Comparison of ENCODE assay signal across 15 cellular contexts in the genomic region with DNA sequence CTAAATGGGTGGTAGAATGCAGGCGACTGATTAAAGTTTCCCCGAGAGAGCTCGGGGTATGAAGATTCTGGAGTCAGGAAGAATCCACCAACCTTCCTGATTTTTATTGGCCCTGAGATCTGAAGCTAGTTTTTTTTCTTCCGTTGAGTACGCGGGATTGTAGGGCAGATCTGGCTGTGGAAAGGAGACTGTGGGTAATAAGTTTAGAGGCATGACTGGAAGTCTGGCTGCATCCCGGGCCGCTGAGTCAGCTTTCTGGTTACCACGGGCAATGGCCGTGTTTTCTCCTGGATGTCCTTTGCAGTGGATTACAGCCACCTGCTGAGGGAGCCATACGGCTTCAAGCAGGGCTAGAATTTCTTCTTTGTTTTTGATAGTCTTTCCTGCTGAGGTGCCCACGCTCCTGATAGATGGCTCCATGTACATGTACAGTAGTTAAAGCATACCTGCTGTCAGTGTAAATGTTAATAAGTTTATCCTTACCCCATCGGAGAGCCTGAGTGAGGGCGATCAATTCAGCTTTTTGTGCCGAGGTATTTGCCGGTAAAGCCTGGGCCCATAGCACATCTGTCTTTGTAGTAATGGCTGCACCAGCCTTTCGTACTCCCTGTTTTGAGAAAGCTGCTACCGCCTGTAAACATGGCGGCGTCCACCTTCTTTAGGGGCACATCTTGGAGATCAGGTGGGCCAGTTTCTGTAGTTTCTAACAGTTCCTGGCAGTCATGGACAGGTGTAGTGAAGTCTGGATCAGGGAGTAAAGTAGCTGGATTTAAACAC.
DNase-seq lines count a peak whose midpoint lies in the region; ATAC-seq, FAIRE-seq and TF ChIP-seq lines count a peak whose summit lies in the region.
"Had no signal": no experiment of that assay in that cellular context is flagged by ENCODE, and none has a peak within 500 bp of the region (broad histone marks: within the 10 kb centered on the region; RNA-seq: fewer than 3 reads in every experiment).

No MANE protein-coding gene starts in this region.

- H3K79me1 ChIP-seq in H1 (ENCODE audit: low read depth, low read length) (no peaks in the 10 kb centered on the region), trophoblast cell (ENCODE audit: low read length) (no peaks in the 10 kb centered on the region)

- no peak overlapping the region for H2BK20ac ChIP-seq in H1 (ENCODE audit: low read length)

- peaks cover 3% of the 10 kb centered on the region for H3K23me2 ChIP-seq in H1 (ENCODE audit: low read depth, low read length)

- H2AFZ ChIP-seq in OCI-LY7 (ENCODE audit: low read length) = 0 out of 2 replicates have a peak overlapping the region, but pooled peaks have one; percentile 11
- H2AFZ ChIP-seq in H1 (ENCODE audit: low read length) = no peak overlapping the region
- H2AFZ ChIP-seq in trophoblast cell (ENCODE audit: insufficient read depth, low read length, poor library complexity) = no peak overlapping the region

- H3K27me3 ChIP-seq in H1 (replicated peaks in 1 of 4; ENCODE audit: control insufficient read depth in 3 of 4, extremely low read depth in 1 of 4, insufficient read depth in 3 of 4, low read length in 3 of 4) (peaks cover 87 to 100% (median 99%) of the 10 kb centered on the region in 4 experiments), trophoblast cell (ENCODE audit: insufficient read depth, low read length) (peaks cover 94% of the 10 kb centered on the region), vagina (no peaks in the 10 kb centered on the region)

- peak; percentile 44 for TF ChIP-seq CTCF in OCI-LY7 (conservative IDR thresholded peaks at IDR 0.05; ENCODE audit: low read length)
- no peak for TF ChIP-seq CTCF in H1 (IDR thresholded peaks at IDR 0.05; ENCODE audit: control extremely low read depth in 1 of 3, insufficient read depth in 1 of 3, low read depth in 1 of 3, low read length in 3 of 3)
- TF ChIP-seq CTCF in vagina (IDR thresholded peaks at IDR 0.05) = no peak
- no peak for TF ChIP-seq CTCF in natural killer cell (IDR thresholded peaks at IDR 0.05)

- POLR2A ChIA-PET in OCI-LY7 (lab: Charles Lee) = interaction anchor here (0.6 to 1.0 kb wide), 2 partner anchors 23 to 203 kb away, joined by 3 read pairs; no protein-coding TSS in a partner anchor
- POLR2A ChIA-PET in H1 (lab: Charles Lee; ENCODE audit: partially characterized antibody) = interaction anchor here (0.7 to 1.4 kb wide), 3 partner anchors 10 to 95 kb away, joined by 3 to 4 read pairs (median 3); no protein-coding TSS in a partner anchor

- H4K20me1 ChIP-seq in OCI-LY7 (ENCODE audit: insufficient read depth, low read length) (no peaks in the 10 kb centered on the region), H1 (replicated peaks in 1 of 2; ENCODE audit: control insufficient read depth in 1 of 2, insufficient read depth in 2 of 2, low read length in 2 of 2) (peaks cover 15 to 16% of the 10 kb centered on the region in 2 experiments)

- H3K9me2 ChIP-seq in OCI-LY7 (ENCODE audit: insufficient read depth, low read length) = no peaks in the 10 kb centered on the region

- H3K4me3 Mint-ChIP-seq in natural killer cell = no peak overlapping the region
- H3K4me3 Mint-ChIP-seq: activated T-cell treated with anti-CD3 and anti-CD28 coated beads, Interleukin-2, amount 50 U/mL, for 4 hours; effector memory CD8-positive, alpha-beta T cell had no signal

- H3K4me1 ChIP-seq in OCI-LY7 (ENCODE audit: insufficient read depth, low read length, poor library complexity, severe bottlenecking) = no peaks in the 10 kb centered on the region
- peaks cover 13 to 51% (median 39%) of the 10 kb centered on the region in 4 experiments for H3K4me1 ChIP-seq in H1 (replicated peaks in 1 of 4; ENCODE audit: control insufficient read depth in 3 of 4, insufficient read depth in 4 of 4, low read length in 3 of 4)
- peaks cover 8 to 12% of the 10 kb centered on the region in 2 experiments for H3K4me1 ChIP-seq in trophoblast cell (ENCODE audit: control insufficient read depth in 1 of 2, insufficient read depth in 2 of 2, low read length in 2 of 2)
- H3K4me1 ChIP-seq in vagina = no peaks in the 10 kb centered on the region

- in situ Hi-C loops in KBM-7 (cut with MboI; ENCODE audit: low pct_unique_long_range_greater_than_20kb, low sequenced_read_pairs) = no loop called here

- DNase-seq in DMS 273 (lab: John Stamatoyannopoulos, UW; ENCODE audit: unreplicated experiment) (peak; percentile 70), DMS 273 treated with DMSO at 0.1 percent for 48 hours (lab: John Stamatoyannopoulos, UW) (no peak), OCI-LY7 (ENCODE audit: low spot score) (no peak), H1 (ENCODE audit: low read depth in 1 of 2, low spot score in 2 of 2) (no peak), trophoblast cell (peak; percentile 81 to 87), KBM-7 (no peak), vagina (ENCODE audit: extremely low spot score in 2 of 2) (no peak), natural killer cell (no peak)
- DNase-seq: 8988T; activated T-cell treated with anti-CD3 and anti-CD28 coated beads, Interleukin-2, amount 50 U/mL, for 4 hours; effector memory CD8-positive, alpha-beta T cell; naive B cell; Right ventricle myocardium superior had no signal

- no peak overlapping the region for H3K4me2 ChIP-seq in OCI-LY7 (ENCODE audit: low read length)
- H3K4me2 ChIP-seq in H1 (ENCODE audit: insufficient read depth in 1 of 2, low read depth in 2 of 2, low read length in 2 of 2) = peak overlapping the region; percentile 57 to 69
- H3K4me2 ChIP-seq in trophoblast cell (ENCODE audit: low read length) = no peak overlapping the region
- H3K4me2 ChIP-seq: KMS-11 had no signal

- 1% methylated on average over 20 of the region's 20 CpGs; no CpG with 5 or more reads in 1 of the 2 experiments for WGBS in H1 (ENCODE audit: extremely low coverage in 1 of 2, insufficient coverage in 1 of 2, insufficient read length in 1 of 2, insufficient replicate concordance in 2 of 2, low coverage in 1 of 2, low lambda C conversion rate in 2 of 2, missing lambda C conversion rate in 1 of 2), 2 experiments
- WGBS in trophoblast cell (ENCODE audit: extremely low coverage, insufficient coverage, insufficient read length) = no CpG with 5 or more reads among the region's 20 CpGs

- H3K4me3 ChIP-seq in OCI-LY7 (ENCODE audit: low read depth, low read length, poor library complexity, severe bottlenecking) (no peak overlapping the region), H1 (ENCODE audit: extremely low read depth in 1 of 4, insufficient read depth in 2 of 4, low read depth in 3 of 4, low read length in 4 of 4) (peak overlapping the region in 2 of 4 experiments; percentile 7 to 40; a peak in 5 of 8 replicates), trophoblast cell (ENCODE audit: low read depth, low read length) (no peak overlapping the region), vagina (no peak overlapping the region)

- H2BK5ac ChIP-seq in H1 (ENCODE audit: low read depth, low read length) (no peak overlapping the region), trophoblast cell (ENCODE audit: low read depth, low read length, poor library complexity) (no peak overlapping the region)

- no peak overlapping the region for H3K27ac ChIP-seq in OCI-LY7 (ENCODE audit: low read depth, low read length, poor library complexity, severe bottlenecking)
- H3K27ac ChIP-seq in H1 (ENCODE audit: low read depth, low read length) = no peak overlapping the region
- H3K27ac ChIP-seq in trophoblast cell (ENCODE audit: low read depth, low read length) = no peak overlapping the region
- H3K27ac ChIP-seq in vagina = no peak overlapping the region
- H3K27ac ChIP-seq: KMS-11 had no signal

- H3K9ac ChIP-seq in H1 (replicated peaks in 1 of 4; ENCODE audit: extremely low read depth in 1 of 4, low read depth in 3 of 4, low read length in 3 of 4) = no peak overlapping the region
- no peak overlapping the region for H3K9ac ChIP-seq in trophoblast cell (ENCODE audit: low read length)
- H3K9ac ChIP-seq: KMS-11 had no signal

- FAIRE-seq in H1 (lab: Jason Lieb, UNC) = peak; percentile 73
- FAIRE-seq: GM18507 had no signal

- H3K79me2 ChIP-seq in OCI-LY7 (ENCODE audit: insufficient read depth, low read depth, low read length) (no peaks in the 10 kb centered on the region), H1 (ENCODE audit: control insufficient read depth in 1 of 2, insufficient read depth in 2 of 2, low read length in 2 of 2) (no peaks in the 10 kb centered on the region), trophoblast cell (ENCODE audit: control insufficient read depth, insufficient read depth, low read length, poor library complexity) (no peaks in the 10 kb centered on the region)

- H3K36me3 Mint-ChIP-seq in natural killer cell = peaks cover 26% of the 10 kb centered on the region

- H3K4ac ChIP-seq in H1 (replicated peaks; ENCODE audit: insufficient read length, low read depth, low read length) = no peak overlapping the region
- H3K4ac ChIP-seq in trophoblast cell (ENCODE audit: low read depth, low read length) = no peak overlapping the region

- no TSS peak for BruUV-seq in OCI-LY7 (replicated peaks; lab: Mats Ljungman, UMichigan)

- no peaks in the 10 kb centered on the region for H3K36me3 ChIP-seq in OCI-LY7 (ENCODE audit: insufficient read depth, low read length)
- H3K36me3 ChIP-seq in H1 (ENCODE audit: control insufficient read depth in 2 of 4, insufficient read depth in 4 of 4, low read length in 3 of 4) = no peaks in the 10 kb centered on the region
- no peaks in the 10 kb centered on the region for H3K36me3 ChIP-seq in trophoblast cell (ENCODE audit: control insufficient read depth in 1 of 2, insufficient read depth in 2 of 2, low read length in 2 of 2)
- no peaks in the 10 kb centered on the region for H3K36me3 ChIP-seq in vagina

- H3K18ac ChIP-seq in H1 (ENCODE audit: extremely low read depth, low read length) (no peak overlapping the region), trophoblast cell (ENCODE audit: low read length) (no peak overlapping the region)

- H2AK5ac ChIP-seq in H1 (ENCODE audit: low read depth, low read length) (no peak overlapping the region), trophoblast cell (ENCODE audit: low read length) (no peak overlapping the region)

- H3K27ac Mint-ChIP-seq in natural killer cell = no peak overlapping the region
- H3K27ac Mint-ChIP-seq: effector memory CD8-positive, alpha-beta T cell had no signal

- H3K23ac ChIP-seq in H1 (ENCODE audit: insufficient read length) (no peak overlapping the region), trophoblast cell (ENCODE audit: low read length) (no peak overlapping the region)

- TF ChIP-seq EP300 in H1 (IDR thresholded peaks at IDR 0.05; ENCODE audit: borderline replicate concordance in 1 of 2, low read depth in 2 of 2, low read length in 2 of 2) = no peak

- H3K27me3 Mint-ChIP-seq in natural killer cell (ENCODE audit: low read depth in 2 of 2) = peaks cover 87 to 96% of the 10 kb centered on the region in 2 donors

- no peak overlapping the region for H4K91ac ChIP-seq in H1 (replicated peaks; ENCODE audit: insufficient read length, low read length)
- H4K91ac ChIP-seq in trophoblast cell (ENCODE audit: low read depth, low read length) = no peak overlapping the region

- H3K56ac ChIP-seq in H1 (replicated peaks; ENCODE audit: insufficient read length, low read depth, low read length) = no peak overlapping the region

- H3K4me1 Mint-ChIP-seq in natural killer cell = peaks cover 6 to 9% of the 10 kb centered on the region in 2 donors

- H4K8ac ChIP-seq in H1 (ENCODE audit: extremely low read depth, insufficient read depth, low read length) (no peak overlapping the region), trophoblast cell (ENCODE audit: low read depth, low read length) (no peak overlapping the region)

- H2BK120ac ChIP-seq in H1 (replicated peaks; ENCODE audit: low read depth, low read length) (no peak overlapping the region), trophoblast cell (ENCODE audit: insufficient read depth, low read length, poor library complexity) (no peak overlapping the region)

- peak; percentile 18 to 25; a peak in 1 of 4 replicates for TF ChIP-seq RAD21 in H1 (IDR thresholded peaks at IDR 0.05 in 1 of 2, conservative IDR thresholded peaks at IDR 0.05 in 1 of 2; ENCODE audit: low read depth in 2 of 2, low read length in 2 of 2)

- H2BK12ac ChIP-seq in H1 (ENCODE audit: low read depth, low read length) (peak overlapping the region; percentile 35; the same call in 1 of the 2 replicates), trophoblast cell (ENCODE audit: low read length) (no peak overlapping the region)

- CTCF ChIA-PET in OCI-LY7 (lab: Charles Lee; ENCODE audit: unreplicated experiment) (interaction anchor here (0.6 to 1.0 kb wide), 2 partner anchors 42 to 69 kb away, joined by 3 read pairs; no protein-coding TSS in a partner anchor), H1 (lab: Charles Lee; ENCODE audit: partially characterized antibody) (interaction anchor here (0.6 to 4.3 kb wide), 19 partner anchors 10 to 870 kb away, joined by 3 to 26 read pairs (median 3); no protein-coding TSS in a partner anchor)

- intact Hi-C loops in OCI-LY7 (cut with micrococcal nuclease; ENCODE audit: unreplicated experiment) = loop anchor here (5.0 kb wide), 1 partner anchor 67 kb away; no protein-coding TSS in a partner anchor
- intact Hi-C loops in vagina (cut with DNase I) = no loop called here
- intact Hi-C loops in natural killer cell (cut with micrococcal nuclease) = no loop called here

- no peak overlapping the region for H4K5ac ChIP-seq in H1 (ENCODE audit: insufficient read length, low read depth, low read length)

- TF ChIP-seq POLR2A in H1 (IDR thresholded peaks at IDR 0.05; ENCODE audit: control extremely low read depth in 1 of 2, low read depth in 2 of 2, low read length in 2 of 2) = no peak
- TF ChIP-seq POLR2A in vagina (IDR thresholded peaks at IDR 0.05) = no peak

- ATAC-seq in natural killer cell = no peak
- ATAC-seq: activated T-cell treated with anti-CD3 and anti-CD28 coated beads, Interleukin-2, amount 50 U/mL, for 4 hours; effector memory CD8-positive, alpha-beta T cell had no signal

- H3K14ac ChIP-seq in H1 (ENCODE audit: insufficient read length) (no peak overlapping the region), trophoblast cell (ENCODE audit: low read length) (no peak overlapping the region)

- H3K9me3 Mint-ChIP-seq in natural killer cell = peaks cover 5 to 10% of the 10 kb centered on the region in 2 donors

- no peak overlapping the region for H2BK15ac ChIP-seq in H1 (ENCODE audit: low read length)

- no peak overlapping the region for H4K12ac ChIP-seq in trophoblast cell (ENCODE audit: low read depth, low read length)

- H3K9me3 ChIP-seq in OCI-LY7 (ENCODE audit: low read length) = no peaks in the 10 kb centered on the region
- no peaks in the 10 kb centered on the region for H3K9me3 ChIP-seq in H1 (ENCODE audit: insufficient read depth in 2 of 2, low read depth in 1 of 2, low read length in 1 of 2)
- peaks cover 8% of the 10 kb centered on the region for H3K9me3 ChIP-seq in trophoblast cell (ENCODE audit: insufficient read depth, low read depth, low read length)
- no peaks in the 10 kb centered on the region for H3K9me3 ChIP-seq in vagina

Comparison
In these comparisons a context has a peak if more than half of its experiments do, and no peak if none do; other contexts are left out.
1. DNase-seq: peak in DMS 273 (single experiment) and trophoblast cell (2 of 2); none in DMS 273 treated with DMSO at 0.1 percent for 48 hours (single experiment), OCI-LY7 (single experiment), H1 (0 of 2), KBM-7 (single experiment), vagina (0 of 2) and natural killer cell (single experiment).
2. H3K4me2 ChIP-seq: peak in H1 (2 of 2); none in OCI-LY7 (single experiment) and trophoblast cell (single experiment).